ENCODE assay signal across 8 cellular contexts in genomic region chr21:31665869-31666268, GRCh38. TPM values are rescaled to one million over a fixed set of nuclear protein-coding genes. Genes with fewer than 3 reads are reported as not detected.
DNase-seq lines count a peak whose midpoint lies in the region; ATAC-seq and TF ChIP-seq lines count a peak whose summit lies in the region.
"Not testable (repeated sequence)": the region's sequence is repeated elsewhere in the genome, so short reads cannot be mapped to it uniquely, and the experiment has no call there.

No MANE protein-coding gene starts in this region.

- not testable (repeated sequence) for H3K9me3 ChIP-seq in BLaER1 treated with 17β-estradiol and CSF1 and Interleukin-3, amounts not matched to agents 10 nM and 100 nM (replicated peaks in 1 of 11); Karpas-422 (ENCODE audit: low read length)

- peaks cover 51% of the 10 kb centered on the region for H3K36me3 Mint-ChIP-seq in T-helper 1 cell treated with Interleukin-12 subunit alpha and Interleukin-12 subunit beta and Interleukin-4 antibody, amounts not matched to agents 30 μg/mL and 1 μg/mL, for 36 hours (ENCODE audit: low read depth)
- H3K36me3 Mint-ChIP-seq in activated CD8-positive, alpha-beta T cell treated with anti-CD3 and anti-CD28 coated beads for 36 hours (ENCODE audit: low read depth): peaks cover 77% of the 10 kb centered on the region
- peaks cover 66% of the 10 kb centered on the region for H3K36me3 Mint-ChIP-seq in activated naive CD4-positive, alpha-beta T cell treated with anti-CD3 and anti-CD28 coated beads, Interleukin-2, amount 10 ng/mL, durations not matched to agents 7 days and 5 days
- H3K36me3 Mint-ChIP-seq in chondrocyte (ENCODE audit: low read depth): peaks cover 21% of the 10 kb centered on the region
- H3K36me3 Mint-ChIP-seq in neural crest cell (ENCODE audit: low read depth): peaks cover 25% of the 10 kb centered on the region
- H3K36me3 Mint-ChIP-seq in type B pancreatic cell: peaks cover 41% of the 10 kb centered on the region

- H3K4me2 ChIP-seq in BLaER1 treated with 17β-estradiol and CSF1 and Interleukin-3, amounts not matched to agents 10 nM and 100 nM: peak overlapping the region; percentile 19 to 89 (median 54); a peak in 14 of 22 replicates
- H3K4me2 ChIP-seq in Karpas-422 (ENCODE audit: low read depth, low read length, poor library complexity, severe bottlenecking): not testable (repeated sequence)

- H3K4me3 Mint-ChIP-seq in T-helper 1 cell treated with Interleukin-12 subunit alpha and Interleukin-12 subunit beta and Interleukin-4 antibody, amounts not matched to agents 30 μg/mL and 1 μg/mL, for 36 hours: peak overlapping the region; percentile 49
- H3K4me3 Mint-ChIP-seq in activated CD8-positive, alpha-beta T cell treated with anti-CD3 and anti-CD28 coated beads for 36 hours; activated naive CD4-positive, alpha-beta T cell treated with anti-CD3 and anti-CD28 coated beads, Interleukin-2, amount 10 ng/mL, durations not matched to agents 7 days and 5 days; chondrocyte (ENCODE audit: unreplicated experiment); type B pancreatic cell: not testable (repeated sequence)
- peak overlapping the region; percentile 47 for H3K4me3 Mint-ChIP-seq in neural crest cell

- POLR2A ChIA-PET in activated CD8-positive, alpha-beta T cell treated with anti-CD3 and anti-CD28 coated beads for 36 hours (lab: Charles Lee): interaction anchor here (1.6 kb wide), 1 partner anchor 13 kb away, joined by 6 read pairs; no protein-coding TSS in a partner anchor

- H3K4me1 ChIP-seq in BLaER1 treated with 17β-estradiol and CSF1 and Interleukin-3, amounts not matched to agents 10 nM and 100 nM: peaks cover 67 to 82% (median 73%) of the 10 kb centered on the region in 10 experiments
- H3K4me1 ChIP-seq in Karpas-422 (ENCODE audit: low read length): peaks cover 81% of the 10 kb centered on the region

- H3K27me3 Mint-ChIP-seq in T-helper 1 cell treated with Interleukin-12 subunit alpha and Interleukin-12 subunit beta and Interleukin-4 antibody, amounts not matched to agents 30 μg/mL and 1 μg/mL, for 36 hours (ENCODE audit: low read depth); activated CD8-positive, alpha-beta T cell treated with anti-CD3 and anti-CD28 coated beads for 36 hours; activated naive CD4-positive, alpha-beta T cell treated with anti-CD3 and anti-CD28 coated beads, Interleukin-2, amount 10 ng/mL, durations not matched to agents 7 days and 5 days; chondrocyte (ENCODE audit: low read depth); neural crest cell (ENCODE audit: low read depth); type B pancreatic cell: not testable (repeated sequence)

- intact Hi-C loops in activated CD8-positive, alpha-beta T cell treated with anti-CD3 and anti-CD28 coated beads for 36 hours (cut with micrococcal nuclease): loop anchor here (5.0 kb wide), 1 partner anchor 61 kb away; no protein-coding TSS in a partner anchor

- H3K27ac Mint-ChIP-seq in T-helper 1 cell treated with Interleukin-12 subunit alpha and Interleukin-12 subunit beta and Interleukin-4 antibody, amounts not matched to agents 30 μg/mL and 1 μg/mL, for 36 hours; neural crest cell (ENCODE audit: unreplicated experiment): not testable (repeated sequence)
- H3K27ac Mint-ChIP-seq in activated CD8-positive, alpha-beta T cell treated with anti-CD3 and anti-CD28 coated beads for 36 hours: peak overlapping the region; percentile 74
- H3K27ac Mint-ChIP-seq in activated naive CD4-positive, alpha-beta T cell treated with anti-CD3 and anti-CD28 coated beads, Interleukin-2, amount 10 ng/mL, durations not matched to agents 7 days and 5 days: peak overlapping the region; percentile 14
- H3K27ac Mint-ChIP-seq in chondrocyte (ENCODE audit: unreplicated experiment) (peak overlapping the region; percentile 60), type B pancreatic cell (peak overlapping the region; percentile 21)

- not testable (repeated sequence) for H3K9me2 ChIP-seq in Karpas-422 (replicated peaks; ENCODE audit: insufficient read depth, low read length)

- H3K9ac ChIP-seq in BLaER1 treated with 17β-estradiol and CSF1 and Interleukin-3, amounts not matched to agents 10 nM and 100 nM: peak overlapping the region in 1 of 11 experiments; percentile 44; a peak in 1 of 22 replicates
- H3K9ac ChIP-seq in Karpas-422 (ENCODE audit: low read length): not testable (repeated sequence)

- CTCF ChIA-PET in activated CD8-positive, alpha-beta T cell treated with anti-CD3 and anti-CD28 coated beads for 36 hours (lab: Charles Lee): not testable (repeated sequence)
- CTCF ChIA-PET in activated naive CD4-positive, alpha-beta T cell treated with anti-CD3 and anti-CD28 coated beads, Interleukin-2, amount 10 ng/mL, durations not matched to agents 7 days and 5 days (lab: Charles Lee): interaction anchor here (0.7 to 1.6 kb wide), 2 partner anchors 11 to 483 kb away, joined by 4 read pairs; no protein-coding TSS in a partner anchor

- TF ChIP-seq CTCF in activated CD8-positive, alpha-beta T cell treated with anti-CD3 and anti-CD28 coated beads for 36 hours (IDR thresholded peaks at IDR 0.05); chondrocyte (IDR thresholded peaks at IDR 0.05); neural crest cell (conservative IDR thresholded peaks at IDR 0.05); type B pancreatic cell (conservative IDR thresholded peaks at IDR 0.05): not testable (repeated sequence)

- H3K27me3 ChIP-seq in BLaER1 treated with 17β-estradiol and CSF1 and Interleukin-3, amounts not matched to agents 10 nM and 100 nM; Karpas-422 (ENCODE audit: low read length): not testable (repeated sequence)

- DNase-seq in Karpas-422; activated CD8-positive, alpha-beta T cell treated with anti-CD3 and anti-CD28 coated beads for 36 hours; activated naive CD4-positive, alpha-beta T cell treated with anti-CD3 and anti-CD28 coated beads, Interleukin-2, amount 10 ng/mL, durations not matched to agents 7 days and 5 days; chondrocyte (ENCODE audit: low spot score); neural crest cell (ENCODE audit: low read depth, low spot score); type B pancreatic cell (ENCODE audit: extremely low spot score, unreplicated experiment): not testable (repeated sequence)

- H3K4me1 Mint-ChIP-seq in T-helper 1 cell treated with Interleukin-12 subunit alpha and Interleukin-12 subunit beta and Interleukin-4 antibody, amounts not matched to agents 30 μg/mL and 1 μg/mL, for 36 hours (ENCODE audit: low read depth): peaks cover 53% of the 10 kb centered on the region
- peaks cover 86% of the 10 kb centered on the region for H3K4me1 Mint-ChIP-seq in activated CD8-positive, alpha-beta T cell treated with anti-CD3 and anti-CD28 coated beads for 36 hours (ENCODE audit: low read depth)
- H3K4me1 Mint-ChIP-seq in activated naive CD4-positive, alpha-beta T cell treated with anti-CD3 and anti-CD28 coated beads, Interleukin-2, amount 10 ng/mL, durations not matched to agents 7 days and 5 days: peaks cover 71% of the 10 kb centered on the region
- H3K4me1 Mint-ChIP-seq in chondrocyte (ENCODE audit: low read depth) (peaks cover 59% of the 10 kb centered on the region), neural crest cell (peaks cover 37% of the 10 kb centered on the region), type B pancreatic cell (ENCODE audit: unreplicated experiment) (peaks cover 36% of the 10 kb centered on the region)

- H3K36me3 ChIP-seq in BLaER1 treated with 17β-estradiol and CSF1 and Interleukin-3, amounts not matched to agents 10 nM and 100 nM: peaks cover 70 to 98% (median 85%) of the 10 kb centered on the region in 11 experiments
- H3K36me3 ChIP-seq in Karpas-422 (ENCODE audit: insufficient read depth, low read length): peaks cover 62% of the 10 kb centered on the region

- not testable (repeated sequence) for H3K9me3 Mint-ChIP-seq in T-helper 1 cell treated with Interleukin-12 subunit alpha and Interleukin-12 subunit beta and Interleukin-4 antibody, amounts not matched to agents 30 μg/mL and 1 μg/mL, for 36 hours; activated CD8-positive, alpha-beta T cell treated with anti-CD3 and anti-CD28 coated beads for 36 hours; activated naive CD4-positive, alpha-beta T cell treated with anti-CD3 and anti-CD28 coated beads, Interleukin-2, amount 10 ng/mL, durations not matched to agents 7 days and 5 days; chondrocyte (ENCODE audit: low read depth); neural crest cell; type B pancreatic cell

- H2AFZ ChIP-seq in Karpas-422 (ENCODE audit: low read length): not testable (repeated sequence)

- not testable (repeated sequence) for H3K4me3 ChIP-seq in BLaER1 treated with 17β-estradiol and CSF1 and Interleukin-3, amounts not matched to agents 10 nM and 100 nM; Karpas-422 (ENCODE audit: low read length)

- peaks cover 45% of the 10 kb centered on the region for H3K79me2 ChIP-seq in Karpas-422 (ENCODE audit: low read length)

- not testable (repeated sequence) for ATAC-seq in activated CD8-positive, alpha-beta T cell treated with anti-CD3 and anti-CD28 coated beads for 36 hours

- H4K20me1 ChIP-seq in BLaER1 treated with 17β-estradiol and CSF1 and Interleukin-3, amounts not matched to agents 10 nM and 100 nM: peaks cover 53 to 94% (median 77%) of the 10 kb centered on the region in 11 experiments; a peak in 21 of 22 replicates
- H4K20me1 ChIP-seq in Karpas-422 (ENCODE audit: insufficient read depth, low read depth, low read length): peaks cover 30% of the 10 kb centered on the region

- peak overlapping the region in 3 of 11 experiments; percentile 47 to 58 (median 51); a peak in 6 of 22 replicates for H3K27ac ChIP-seq in BLaER1 treated with 17β-estradiol and CSF1 and Interleukin-3, amounts not matched to agents 10 nM and 100 nM
- H3K27ac ChIP-seq in Karpas-422 (ENCODE audit: low read length): peak overlapping the region; percentile 56

RNA-seq across cellular contexts. Expression of gene SOD1, which starts 6.4 kb away (rescaled TPM):
- total RNA-seq in Karpas-422 (2014; rRNA removed; shearing (Covaris generic); ENCODE audit: low replicate concordance): 275 and 350 TPM in 2 replicates
- total RNA-seq in activated CD8-positive, alpha-beta T cell treated with anti-CD3 and anti-CD28 coated beads for 36 hours: 100 to 1,000 TPM; 277 to 286 TPM
- total RNA-seq in chondrocyte (179 to 238 TPM (median 188 TPM) in 3 replicates), neural crest cell (234 and 241 TPM in 2 replicates), type B pancreatic cell (ENCODE audit: low replicate concordance) (171 and 232 TPM in 2 replicates)
